ENCODE assay signal across 1 cellular context in the genomic region with DNA sequence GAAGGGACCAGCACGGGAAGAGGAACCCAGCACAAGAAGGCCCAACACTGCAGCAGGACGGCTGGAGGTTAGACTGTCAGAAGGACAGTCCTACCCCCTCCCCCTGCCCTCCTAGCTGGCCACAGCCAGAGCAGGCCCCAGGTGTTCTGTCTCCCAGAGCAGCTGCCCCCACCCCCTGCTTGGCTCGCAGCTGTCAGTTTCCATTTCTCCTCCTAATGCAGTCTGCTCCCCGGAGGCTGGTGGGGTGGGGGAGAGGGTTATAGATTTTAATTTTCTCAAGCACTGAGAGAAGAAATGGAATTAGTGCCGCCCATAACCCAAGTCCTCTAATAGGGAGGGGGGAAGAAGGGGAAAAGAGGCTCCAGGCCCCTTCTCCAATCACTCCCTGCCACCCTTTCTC.
TF ChIP-seq lines count a peak whose summit lies in the region.

No MANE protein-coding gene starts in this region.

TF ChIP-seq in K562, 482 proteins besides CTCF, POLR2A, EP300 and RAD21 (continued from another document):
- peak; percentile 51 for TF ChIP-seq RBM25 (IDR thresholded peaks at IDR 0.05; ENCODE audit: low read depth, low read length, severe bottlenecking)
- no peak for TF ChIP-seq ZNF407 (IDR thresholded peaks at IDR 0.05; ENCODE audit: low read depth)
- TF ChIP-seq CBFA2T3 (IDR thresholded peaks at IDR 0.05): no peak
- no peak for TF ChIP-seq ZSCAN32 (CRISPR knock-in tag; IDR thresholded peaks at IDR 0.05)
- TF ChIP-seq SP1 (CRISPR knock-in tag; IDR thresholded peaks at IDR 0.05): no peak
- no peak for TF ChIP-seq FOXA1 (IDR thresholded peaks at IDR 0.05; ENCODE audit: borderline replicate concordance)
- TF ChIP-seq ZNF41 (CRISPR knock-in tag; conservative IDR thresholded peaks at IDR 0.05): no peak
- peak; percentile 61 for TF ChIP-seq ADNP (tag; IDR thresholded peaks at IDR 0.05)
- no peak for TF ChIP-seq ZNF696 (CRISPR knock-in tag; conservative IDR thresholded peaks at IDR 0.05)
- TF ChIP-seq VEZF1 (CRISPR knock-in tag; IDR thresholded peaks at IDR 0.05): no peak
- TF ChIP-seq BRF2 (IDR thresholded peaks at IDR 0.05; ENCODE audit: borderline replicate concordance, insufficient read depth, insufficient read length): no peak
